19 cellular contexts compared by ENCODE assay signal in genomic region chr5:14407746-14408175, GRCh38.
DNase-seq lines count a peak whose midpoint lies in the region; ATAC-seq, FAIRE-seq and TF ChIP-seq lines count a peak whose summit lies in the region.
"Had no signal": no experiment of that assay in that cellular context is flagged by ENCODE, and none has a peak within 500 bp of the region (broad histone marks: within the 10 kb centered on the region; RNA-seq: fewer than 3 reads in every experiment).

No MANE protein-coding gene starts in this region.

- TF ChIP-seq EP300 in SK-N-SH (IDR thresholded peaks at IDR 0.05; ENCODE audit: borderline replicate concordance in 1 of 2, low read depth in 1 of 2, low read length in 1 of 2) (no peak), stomach (IDR thresholded peaks at IDR 0.05) (no peak)

- H3K9ac ChIP-seq in SK-N-SH = peak overlapping the region; percentile 46; the same call in 1 of the 2 replicates
- no peak overlapping the region for H3K9ac ChIP-seq in Karpas-422 (ENCODE audit: low read length)

- ATAC-seq in HG03196 (IDR thresholded peaks at IDR 0.05; ENCODE audit: unreplicated experiment) = no peak
- ATAC-seq: naive thymus-derived CD4-positive, alpha-beta T cell had no signal

- 0 out of 2 replicates have a peak overlapping the region, but pooled peaks have one; percentile 9 for H3K4me2 ChIP-seq in SK-N-SH
- no peak overlapping the region for H3K4me2 ChIP-seq in Karpas-422 (ENCODE audit: low read depth, low read length, poor library complexity, severe bottlenecking)

- H3K4me1 ChIP-seq in SK-N-SH (ENCODE audit: control insufficient read depth in 1 of 2, insufficient read depth in 2 of 2, low read depth in 1 of 2, low read length in 1 of 2) (peaks cover 51 to 67% of the 10 kb centered on the region in 2 experiments), stomach (peaks cover 0 to 22% (median 6%) of the 10 kb centered on the region in 4 donors), Karpas-422 (ENCODE audit: low read length) (no peaks in the 10 kb centered on the region)
- H3K4me1 ChIP-seq: prostate gland had no signal

- no peaks in the 10 kb centered on the region for H3K27me3 ChIP-seq in SK-N-SH (ENCODE audit: insufficient read depth)
- no peaks in the 10 kb centered on the region for H3K27me3 ChIP-seq in dorsolateral prefrontal cortex
- H3K27me3 ChIP-seq in stomach = no peaks in the 10 kb centered on the region
- H3K27me3 ChIP-seq in Karpas-422 (ENCODE audit: low read length) = no peaks in the 10 kb centered on the region

- peaks cover 63% of the 10 kb centered on the region for H3F3A ChIP-seq in SK-N-SH (replicated peaks; ENCODE audit: insufficient read depth)

- TF ChIP-seq POLR2A in stomach (IDR thresholded peaks at IDR 0.05) = no peak

- H3K36me3 ChIP-seq in SK-N-SH (replicated peaks in 1 of 2; ENCODE audit: control insufficient read depth in 1 of 2, insufficient read depth in 2 of 2, low read length in 1 of 2) = peaks cover 19 to 30% of the 10 kb centered on the region in 2 experiments
- peaks cover 23 to 89% (median 80%) of the 10 kb centered on the region in 4 donors for H3K36me3 ChIP-seq in stomach
- no peaks in the 10 kb centered on the region for H3K36me3 ChIP-seq in Karpas-422 (ENCODE audit: insufficient read depth, low read length)

- TF ChIP-seq CTCF in SK-N-SH (IDR thresholded peaks at IDR 0.05) = no peak
- TF ChIP-seq CTCF in dorsolateral prefrontal cortex (IDR thresholded peaks at IDR 0.05 in 54 of 56, conservative IDR thresholded peaks at IDR 0.05 in 2 of 56; ENCODE audit: low read depth in 1 of 56, partially characterized antibody in 56 of 56) = no peak
- no peak for TF ChIP-seq CTCF in stomach (IDR thresholded peaks at IDR 0.05)

- H2AFZ ChIP-seq in SK-N-SH (ENCODE audit: low read depth) = no peak overlapping the region
- H2AFZ ChIP-seq in Karpas-422 (ENCODE audit: low read length) = no peak overlapping the region

- H3K9me3 ChIP-seq in SK-N-SH (no peaks in the 10 kb centered on the region), stomach (no peaks in the 10 kb centered on the region), Karpas-422 (ENCODE audit: low read length) (no peaks in the 10 kb centered on the region)
- H3K9me3 ChIP-seq: prostate gland had no signal

- H3K9me2 ChIP-seq in SK-N-SH = no peaks in the 10 kb centered on the region
- no peaks in the 10 kb centered on the region for H3K9me2 ChIP-seq in Karpas-422 (replicated peaks; ENCODE audit: insufficient read depth, low read length)

- CTCF ChIA-PET in SK-N-SH (lab: Yijun Ruan, JAX) = interaction anchor here (0.9 to 1.0 kb wide), 3 partner anchors 7 to 241 kb away, joined by 3 to 4 read pairs (median 3); no protein-coding TSS in a partner anchor

- H4K20me1 ChIP-seq in SK-N-SH (ENCODE audit: insufficient read depth) (no peaks in the 10 kb centered on the region), Karpas-422 (ENCODE audit: insufficient read depth, low read depth, low read length) (no peaks in the 10 kb centered on the region)

- H3K4me3 ChIP-seq in SK-N-SH (ENCODE audit: low read depth in 2 of 2, low read length in 1 of 2) = no peak overlapping the region
- H3K4me3 ChIP-seq in dorsolateral prefrontal cortex = no peak overlapping the region
- no peak overlapping the region for H3K4me3 ChIP-seq in stomach
- H3K4me3 ChIP-seq in Karpas-422 (ENCODE audit: low read length) = no peak overlapping the region
- H3K4me3 ChIP-seq: prostate gland had no signal

- DNase-seq in SK-N-SH (no peak), dorsolateral prefrontal cortex (no peak), left kidney (ENCODE audit: low read depth, low spot score) (peak; percentile 38), stomach (no peak), Karpas-422 (no peak), Kasumi-1 (lab: John Stamatoyannopoulos, UW) (no peak), urothelium cell line (ENCODE audit: low spot score) (no peak)
- DNase-seq: AML-193; hypothalamus; left cardiac atrium; MV-4-11; naive thymus-derived CD4-positive, alpha-beta T cell; stimulated activated CD8-positive, alpha-beta memory T cell treated with anti-CD3 and anti-CD28 coated beads, Interleukin-4, amount 100 ng/mL, for 48 hours; trophoblast cell had no signal

- 61% methylated on average over 5 of the region's 5 CpGs for WGBS in SK-N-SH (ENCODE audit: low lambda C conversion rate)
- WGBS in stomach, 5 donors = 63 to 91% (median 80%) methylated on average over 5 of the region's 5 CpGs

- H3K79me2 ChIP-seq in SK-N-SH (ENCODE audit: insufficient read depth) (peaks cover 64% of the 10 kb centered on the region; the same call in 1 of the 2 replicates), Karpas-422 (ENCODE audit: low read length) (no peaks in the 10 kb centered on the region)

- intact Hi-C loops in dorsolateral prefrontal cortex (cut with DNase I) (no loop called here), stomach (cut with DNase I; ENCODE audit: low total_unique reads) (no loop called here)

- FAIRE-seq in urothelium cell line (lab: Jason Lieb, UNC) = no peak
- FAIRE-seq: D721Med, GM18507, GM19239 had no signal

- TF ChIP-seq RAD21 in SK-N-SH (IDR thresholded peaks at IDR 0.05; ENCODE audit: low read length) = no peak

- peak overlapping the region; percentile 98 to 100; a peak in 3 of 4 replicates for H3K27ac ChIP-seq in SK-N-SH (ENCODE audit: low read depth in 2 of 2, low read length in 1 of 2)
- peak overlapping the region in 35 of 59 donors; percentile 0 to 78 (median 52) for H3K27ac ChIP-seq in dorsolateral prefrontal cortex
- H3K27ac ChIP-seq in stomach = peak overlapping the region in 4 of 5 donors; percentile 12 to 69 (median 40)
- H3K27ac ChIP-seq in Karpas-422 (ENCODE audit: low read length) = no peak overlapping the region

- POLR2A ChIA-PET in SK-N-SH (lab: Yijun Ruan, JAX) = no interaction called here

TF ChIP-seq in SK-N-SH, 30 proteins besides CTCF, POLR2A, EP300 and RAD21:
- TF ChIP-seq JUND (IDR thresholded peaks at IDR 0.05) (no peak; the same call in 1 of the 2 replicates), PBX3 (IDR thresholded peaks at IDR 0.05) (peak; percentile 6), NFIC (IDR thresholded peaks at IDR 0.05; ENCODE audit: borderline replicate concordance) (peak; percentile 14; the same call in 1 of the 2 replicates), RXRA (IDR thresholded peaks at IDR 0.05; ENCODE audit: borderline replicate concordance, low read depth) (peak; percentile 26; the same call in 1 of the 2 replicates)
